ENCODE assay signal across 3 cellular contexts in genomic region chr12:104305349-104305748, GRCh38.
TF ChIP-seq lines count a peak whose summit lies in the region.

No MANE protein-coding gene starts in this region.

TF ChIP-seq in HepG2, 621 proteins besides CTCF, POLR2A, EP300 and RAD21:
- TF ChIP-seq PAF1 (CRISPR knock-in tag; IDR thresholded peaks at IDR 0.05): no peak
- peak; percentile 74; the same call in 1 of the 2 replicates for TF ChIP-seq POLR2AphosphoS2 (IDR thresholded peaks at IDR 0.05; ENCODE audit: low read depth, low read length)
- TF ChIP-seq RFXANK (CRISPR knock-in tag; IDR thresholded peaks at IDR 0.05): no peak

TF ChIP-seq in IMR-90, 13 proteins besides CTCF, POLR2A, EP300 and RAD21:
- TF ChIP-seq CEBPB (IDR thresholded peaks at IDR 0.05; ENCODE audit: low read depth, low read length): no peak

TF ChIP-seq in endothelial cell of umbilical vein, 7 proteins besides CTCF, POLR2A, EP300 and RAD21:
- TF ChIP-seq MAX (IDR thresholded peaks at IDR 0.05; ENCODE audit: insufficient read depth, insufficient read length) (no peak), GATA2 (IDR thresholded peaks at IDR 0.05; ENCODE audit: insufficient read depth, insufficient read length, low read depth, low read length) (no peak), EZH2 (IDR thresholded peaks at IDR 0.05; ENCODE audit: borderline replicate concordance, low read depth, low read length, severe bottlenecking) (no peak), POLR2AphosphoS5 (IDR thresholded peaks at IDR 0.05; ENCODE audit: insufficient read depth, low read depth, low read length) (no peak), FOS (IDR thresholded peaks at IDR 0.05; ENCODE audit: borderline replicate concordance, insufficient read depth, low read length) (no peak), JUN (IDR thresholded peaks at IDR 0.05; ENCODE audit: borderline replicate concordance, insufficient read depth, insufficient read length, low read depth) (no peak), MYC (IDR thresholded peaks at IDR 0.05; ENCODE audit: low read depth, low read length) (no peak)
